9 cellular contexts compared by ENCODE assay signal in the genomic region with DNA sequence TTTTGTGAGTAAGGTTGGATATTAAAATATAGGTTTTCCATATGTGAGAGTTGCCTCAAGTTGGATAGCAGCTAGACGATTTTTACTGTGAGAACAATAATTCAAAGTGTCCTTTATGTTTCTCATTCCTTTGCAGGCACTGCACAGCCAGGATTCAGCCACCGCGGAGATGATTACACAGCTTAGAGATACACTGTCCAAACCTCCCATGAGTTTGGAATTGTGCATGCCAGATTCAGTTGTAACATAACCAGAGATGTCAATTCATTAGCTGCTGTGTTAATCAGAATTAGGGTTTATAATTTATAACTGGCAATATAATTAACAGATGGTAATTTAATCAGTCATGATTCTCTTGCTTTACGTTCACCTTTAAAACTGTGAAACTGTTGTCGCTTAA.
"Had no signal": no experiment of that assay in that cellular context is flagged by ENCODE, and none has a peak within 500 bp of the region (broad histone marks: within the 10 kb centered on the region; RNA-seq: fewer than 3 reads in every experiment).

No MANE protein-coding gene starts in this region.

- H3K4me3 Mint-ChIP-seq: HFFc6, IgD-negative memory B cell had no signal

- H3K4me3 ChIP-seq: HAP-1 had no signal

- H3K36me3 ChIP-seq: HAP-1 had no signal

- H3K27ac Mint-ChIP-seq: HFFc6, IgD-negative memory B cell had no signal

- H3K4me1 Mint-ChIP-seq: IgD-negative memory B cell had no signal

- H3K9me3 ChIP-seq: HAP-1 had no signal

- H3K27me3 Mint-ChIP-seq: IgD-negative memory B cell had no signal

- H3K36me3 Mint-ChIP-seq: IgD-negative memory B cell had no signal

- H3K27ac ChIP-seq: HL-60 had no signal

- DNase-seq: GOT3, H7, HFFc6, KBM-7 had no signal

- ATAC-seq: HCT116, HepG2 had no signal
